In the genomic region with DNA sequence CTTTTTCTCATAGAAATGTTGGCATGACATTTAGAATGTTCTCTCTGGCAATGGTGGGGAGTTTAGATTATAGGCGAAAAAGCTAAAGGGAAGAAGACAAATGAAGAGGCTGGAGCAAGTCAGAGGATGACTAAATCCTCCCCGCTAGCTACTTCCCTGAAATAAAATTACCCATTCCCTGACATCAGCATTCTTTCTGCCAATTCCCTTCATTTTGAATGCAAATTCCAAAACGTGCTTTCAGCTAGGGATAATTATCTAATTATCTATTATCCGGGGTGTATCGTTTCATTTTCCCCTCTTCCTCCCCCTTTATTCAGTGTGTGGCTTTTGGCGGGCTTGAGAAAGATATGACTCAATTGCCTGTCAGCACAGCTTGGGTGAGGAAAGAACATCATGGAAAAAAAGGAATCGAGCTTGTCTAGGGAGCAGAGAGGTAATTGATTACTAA, we compare ENCODE assay signal across 13 cellular contexts.
A peak's percentile ranks its signal among the peaks of the same experiment; 100 is the strongest.
DNase-seq lines count a peak whose midpoint lies in the region; ATAC-seq, FAIRE-seq and TF ChIP-seq lines count a peak whose summit lies in the region.
"Had no signal": no experiment of that assay in that cellular context is flagged by ENCODE, and none has a peak within 500 bp of the region (broad histone marks: within the 10 kb centered on the region; RNA-seq: fewer than 3 reads in every experiment).

No MANE protein-coding gene starts in this region.

- ATAC-seq in HG03196 (IDR thresholded peaks at IDR 0.05; ENCODE audit: unreplicated experiment): no peak
- ATAC-seq: T-helper 17 cell had no signal

- H3K27me3 ChIP-seq in skeletal muscle satellite cell (ENCODE audit: control insufficient read depth, insufficient read depth, low read length): no peaks in the 10 kb centered on the region

- H3K4me3 ChIP-seq in epithelial cell of proximal tubule (ENCODE audit: low read depth, low read length) (no peak overlapping the region), skeletal muscle satellite cell (ENCODE audit: low read length) (peak overlapping the region; percentile 47)

- H3K4me2 ChIP-seq in skeletal muscle satellite cell (ENCODE audit: low read length): peak overlapping the region; percentile 67

- peaks cover 29% of the 10 kb centered on the region for H3K4me1 ChIP-seq in skeletal muscle satellite cell (ENCODE audit: control insufficient read depth, insufficient read depth, low read length)

- DNase-seq in NCI-H446 treated with DMSO at 0.1 percent for 48 hours (lab: John Stamatoyannopoulos, UW) (peak; percentile 8), NCI-H446 (lab: John Stamatoyannopoulos, UW) (no peak), RCC 7860 (ENCODE audit: low spot score) (peak; percentile 79), epithelial cell of proximal tubule (ENCODE audit: low read depth) (peak; percentile 74), erythroblast (lab: John Stamatoyannopoulos, UW) (no peak), middle frontal gyrus (ENCODE audit: extremely low spot score, low spot score) (no peak)
- DNase-seq: DND-41; NCI-H146; NK-92 treated with Interleukin-12 subunit alpha and Interleukin-12 subunit beta, amount 100 ng/mL, for 24 hours; T-helper 17 cell had no signal

- TF ChIP-seq CTCF in epithelial cell of proximal tubule (conservative IDR thresholded peaks at IDR 0.05; ENCODE audit: low read depth, low read length): no peak

- H3K36me3 ChIP-seq in skeletal muscle satellite cell (ENCODE audit: insufficient read depth, low read length): no peaks in the 10 kb centered on the region

- FAIRE-seq in RCC 7860 (lab: Jason Lieb, UNC): peak; percentile 96
- FAIRE-seq: A204.1 had no signal

- no peak for TF ChIP-seq POLR2A in erythroblast (IDR thresholded peaks at IDR 0.05; ENCODE audit: low read length)

- no peaks in the 10 kb centered on the region for H3K9me3 ChIP-seq in skeletal muscle satellite cell (replicated peaks; ENCODE audit: low read length)

- peak overlapping the region; percentile 69 for H3K9ac ChIP-seq in skeletal muscle satellite cell (ENCODE audit: low read depth, low read length)

Comparison
In these comparisons a context has a peak if more than half of its experiments do, and no peak if none do; other contexts are left out.
1. DNase-seq: peak in NCI-H446 treated with DMSO at 0.1 percent for 48 hours (single experiment), RCC 7860 (single experiment) and epithelial cell of proximal tubule (single experiment); none in NCI-H446 (0 of 2), erythroblast (0 of 2) and middle frontal gyrus (single experiment).